In the genomic region with DNA sequence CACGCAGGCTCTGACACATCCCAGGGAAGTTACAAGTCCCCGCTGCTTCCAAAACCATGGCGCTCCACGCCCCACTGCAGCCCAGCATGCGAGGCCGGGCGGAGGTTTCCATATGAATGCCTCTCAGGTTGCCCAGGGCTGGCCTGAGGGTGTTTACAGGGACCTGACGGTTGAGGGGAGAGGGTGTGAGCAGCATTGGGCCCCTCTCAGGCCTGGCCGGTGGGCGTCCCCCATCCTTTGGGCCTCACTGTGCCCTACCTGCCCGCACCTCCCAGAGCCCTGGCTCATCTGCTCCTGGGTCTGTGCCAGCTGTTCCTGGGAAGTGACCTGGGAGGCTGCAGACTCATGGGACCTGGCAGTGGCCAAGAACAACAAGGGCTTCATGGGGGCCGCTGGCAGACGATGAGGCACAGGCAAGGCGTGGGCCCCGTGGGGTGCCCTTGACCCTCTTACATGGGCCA, we compare ENCODE assay signal across 20 cellular contexts.
DNase-seq lines count a peak whose midpoint lies in the region; ATAC-seq and TF ChIP-seq lines count a peak whose summit lies in the region.
"Had no signal": no experiment of that assay in that cellular context is flagged by ENCODE, and none has a peak within 500 bp of the region (broad histone marks: within the 10 kb centered on the region; RNA-seq: fewer than 3 reads in every experiment).

No MANE protein-coding gene starts in this region.

- H3K4ac ChIP-seq in neuronal stem cell (ENCODE audit: low read length): no peak overlapping the region

- H3K18ac ChIP-seq in neuronal stem cell (ENCODE audit: low read length): peak overlapping the region; percentile 1

- H2AK5ac ChIP-seq in neuronal stem cell (ENCODE audit: low read depth, low read length): peak overlapping the region; percentile 33

- no peak overlapping the region for H3K23ac ChIP-seq in neuronal stem cell (ENCODE audit: low read depth, low read length, poor library complexity)

- no peaks in the 10 kb centered on the region for H3K36me3 ChIP-seq in H7 (replicated peaks; ENCODE audit: control insufficient read depth, insufficient read depth, low read length)
- no peaks in the 10 kb centered on the region for H3K36me3 ChIP-seq in neuronal stem cell (replicated peaks in 1 of 2; ENCODE audit: control insufficient read depth in 2 of 2, insufficient read depth in 2 of 2, low read length in 2 of 2)
- no peaks in the 10 kb centered on the region for H3K36me3 ChIP-seq in upper lobe of right lung
- H3K36me3 ChIP-seq: BLaER1, SJSA1 had no signal

- H3K4me1 Mint-ChIP-seq in WTC11: peaks cover 7% of the 10 kb centered on the region

- H3K27ac ChIP-seq in neuronal stem cell (replicated peaks; ENCODE audit: low read length): no peak overlapping the region
- no peak overlapping the region for H3K27ac ChIP-seq in upper lobe of right lung
- H3K27ac ChIP-seq: BLaER1, SJSA1 had no signal

- no peak overlapping the region for H2BK5ac ChIP-seq in neuronal stem cell (ENCODE audit: low read length)

- no peaks in the 10 kb centered on the region for H3K27me3 Mint-ChIP-seq in WTC11 (ENCODE audit: low read depth)
- H3K27me3 Mint-ChIP-seq: CD4-positive, alpha-beta T cell had no signal

- no CpG with 5 or more reads among the region's 15 CpGs for WGBS in neuronal stem cell (ENCODE audit: extremely low coverage in 2 of 2, insufficient read length in 2 of 2, insufficient replicate concordance in 1 of 2), 2 donors

- no peak overlapping the region for H4K91ac ChIP-seq in neuronal stem cell (ENCODE audit: low read depth, low read length, poor library complexity)

- H3K9me3 ChIP-seq in neuronal stem cell (replicated peaks in 1 of 2; ENCODE audit: control insufficient read depth in 2 of 2, insufficient read depth in 1 of 2, low read depth in 1 of 2, low read length in 2 of 2) (peaks cover 0 to 2% of the 10 kb centered on the region in 2 donors), upper lobe of right lung (no peaks in the 10 kb centered on the region)
- H3K9me3 ChIP-seq: BLaER1, SJSA1 had no signal

- H3K4me2 ChIP-seq in neuronal stem cell (ENCODE audit: insufficient read depth, low read length, poor library complexity, severe bottlenecking): no peak overlapping the region
- H3K4me2 ChIP-seq: BLaER1 had no signal

- H3K79me1 ChIP-seq in neuronal stem cell (ENCODE audit: low read depth, low read length): no peaks in the 10 kb centered on the region

- H2BK12ac ChIP-seq in neuronal stem cell (ENCODE audit: low read length): no peak overlapping the region

- no peak overlapping the region for H4K8ac ChIP-seq in neuronal stem cell (ENCODE audit: low read depth, low read length)

- H3K14ac ChIP-seq in neuronal stem cell (ENCODE audit: low read length): no peak overlapping the region

- no peak overlapping the region for H2BK120ac ChIP-seq in neuronal stem cell (ENCODE audit: low read depth, low read length)

- H3K4me1 ChIP-seq in neuronal stem cell (ENCODE audit: control insufficient read depth in 2 of 2, insufficient read depth in 1 of 2, low read depth in 1 of 2, low read length in 2 of 2) (no peaks in the 10 kb centered on the region), upper lobe of right lung (no peaks in the 10 kb centered on the region)
- H3K4me1 ChIP-seq: BLaER1 had no signal

- TF ChIP-seq CTCF in WTC11 (IDR thresholded peaks at IDR 0.05) (no peak), upper lobe of right lung (IDR thresholded peaks at IDR 0.05) (no peak), GM20000 (IDR thresholded peaks at IDR 0.05; ENCODE audit: extremely low read depth, missing control alignments) (no peak)

- H3K9me3 Mint-ChIP-seq in WTC11: peaks cover 31% of the 10 kb centered on the region

- H3K27ac Mint-ChIP-seq in WTC11: no peak overlapping the region
- H3K27ac Mint-ChIP-seq: CD4-positive, alpha-beta T cell had no signal

- H3K4me3 ChIP-seq in H7 (ENCODE audit: insufficient read depth, low read depth, low read length) (no peak overlapping the region), neuronal stem cell (ENCODE audit: low read length in 2 of 2) (no peak overlapping the region), upper lobe of right lung (no peak overlapping the region)
- H3K4me3 ChIP-seq: BLaER1, SJSA1 had no signal

- DNase-seq in H7 (peak; percentile 73), WTC11 (ENCODE audit: low spot score) (peak; percentile 41), neuronal stem cell (ENCODE audit: low spot score) (no peak), upper lobe of right lung (peak; percentile 57), GM20000 (ENCODE audit: low spot score) (no peak)
- DNase-seq: CD4-positive, alpha-beta T cell; COR-L47; DMS79 treated with DMSO at 0.1 percent for 48 hours; KBM-7; NCI-H1105 treated with DMSO at 0.1 percent for 48 hours; NCI-H2081; NCI-H2171; NCI-H345; NCI-H524 treated with DMSO at 0.1 percent for 48 hours; NCI-H82 had no signal

- CTCF ChIA-PET in WTC11 (lab: Charles Lee): interaction anchor here (1.5 kb wide), 1 partner anchor 154 kb away, joined by 5 read pairs; no protein-coding TSS in a partner anchor

- ATAC-seq in WTC11 (peak; percentile 74), upper lobe of right lung (peak; percentile 8), HG02884 (IDR thresholded peaks at IDR 0.05; ENCODE audit: unreplicated experiment) (no peak)
- ATAC-seq in activated CD4-positive, CD25-positive, alpha-beta regulatory T cell treated with anti-CD3 and anti-CD28 coated beads, Interleukin-2, amount 50 U/mL, for 24 hours: no peak
- ATAC-seq: Right ventricle myocardium inferior had no signal

- no peak overlapping the region for H2AFZ ChIP-seq in neuronal stem cell (ENCODE audit: low read length)

- H3K36me3 Mint-ChIP-seq in WTC11: peaks cover 9% of the 10 kb centered on the region

- POLR2A ChIA-PET in WTC11 (lab: Charles Lee): interaction anchor here (0.5 kb wide), 1 partner anchor 91 kb away, joined by 5 read pairs; no protein-coding TSS in a partner anchor

- intact Hi-C loops in upper lobe of right lung (cut with DNase I): no loop called here

- no peak overlapping the region for H3K9ac ChIP-seq in neuronal stem cell (ENCODE audit: low read depth, low read length, poor library complexity)
- H3K9ac ChIP-seq: BLaER1 had no signal

- H2BK15ac ChIP-seq in neuronal stem cell (ENCODE audit: low read length): no peak overlapping the region

- H3K4me3 Mint-ChIP-seq in WTC11: no peak overlapping the region
- H3K4me3 Mint-ChIP-seq: CD4-positive, alpha-beta T cell had no signal

- no peaks in the 10 kb centered on the region for H3K27me3 ChIP-seq in H7 (ENCODE audit: control insufficient read depth, insufficient read depth, low read length)
- no peaks in the 10 kb centered on the region for H3K27me3 ChIP-seq in neuronal stem cell (ENCODE audit: control insufficient read depth in 3 of 3, insufficient read depth in 3 of 3, low read depth in 1 of 3, low read length in 3 of 3)
- no peaks in the 10 kb centered on the region for H3K27me3 ChIP-seq in upper lobe of right lung
- H3K27me3 ChIP-seq: BLaER1, SJSA1 had no signal

TF ChIP-seq in WTC11, 78 proteins besides CTCF, POLR2A, EP300 and RAD21 (continues in another document):
- TF ChIP-seq ZNF138 (CRISPR knock-in tag; conservative IDR thresholded peaks at IDR 0.05) (no peak), NR1H2 (CRISPR knock-in tag; IDR thresholded peaks at IDR 0.05) (no peak), CREB1 (CRISPR knock-in tag; IDR thresholded peaks at IDR 0.05) (no peak), ATF1 (CRISPR knock-in tag; IDR thresholded peaks at IDR 0.05) (no peak), JAZF1 (CRISPR knock-in tag; IDR thresholded peaks at IDR 0.05) (no peak), ZNF416 (CRISPR knock-in tag; IDR thresholded peaks at IDR 0.05) (no peak)
- TF ChIP-seq, protein P1, sequence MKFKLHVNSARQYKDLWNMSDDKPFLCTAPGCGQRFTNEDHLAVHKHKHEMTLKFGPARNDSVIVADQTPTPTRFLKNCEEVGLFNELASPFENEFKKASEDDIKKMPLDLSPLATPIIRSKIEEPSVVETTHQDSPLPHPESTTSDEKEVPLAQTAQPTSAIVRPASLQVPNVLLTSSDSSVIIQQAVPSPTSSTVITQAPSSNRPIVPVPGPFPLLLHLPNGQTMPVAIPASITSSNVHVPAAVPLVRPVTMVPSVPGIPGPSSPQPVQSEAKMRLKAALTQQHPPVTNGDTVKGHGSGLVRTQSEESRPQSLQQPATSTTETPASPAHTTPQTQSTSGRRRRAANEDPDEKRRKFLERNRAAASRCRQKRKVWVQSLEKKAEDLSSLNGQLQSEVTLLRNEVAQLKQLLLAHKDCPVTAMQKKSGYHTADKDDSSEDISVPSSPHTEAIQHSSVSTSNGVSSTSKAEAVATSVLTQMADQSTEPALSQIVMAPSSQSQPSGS (CRISPR knock-in tag; IDR thresholded peaks at IDR 0.05; ENCODE audit: borderline replicate concordance, low read depth): no peak
- TF ChIP-seq, protein P2, sequence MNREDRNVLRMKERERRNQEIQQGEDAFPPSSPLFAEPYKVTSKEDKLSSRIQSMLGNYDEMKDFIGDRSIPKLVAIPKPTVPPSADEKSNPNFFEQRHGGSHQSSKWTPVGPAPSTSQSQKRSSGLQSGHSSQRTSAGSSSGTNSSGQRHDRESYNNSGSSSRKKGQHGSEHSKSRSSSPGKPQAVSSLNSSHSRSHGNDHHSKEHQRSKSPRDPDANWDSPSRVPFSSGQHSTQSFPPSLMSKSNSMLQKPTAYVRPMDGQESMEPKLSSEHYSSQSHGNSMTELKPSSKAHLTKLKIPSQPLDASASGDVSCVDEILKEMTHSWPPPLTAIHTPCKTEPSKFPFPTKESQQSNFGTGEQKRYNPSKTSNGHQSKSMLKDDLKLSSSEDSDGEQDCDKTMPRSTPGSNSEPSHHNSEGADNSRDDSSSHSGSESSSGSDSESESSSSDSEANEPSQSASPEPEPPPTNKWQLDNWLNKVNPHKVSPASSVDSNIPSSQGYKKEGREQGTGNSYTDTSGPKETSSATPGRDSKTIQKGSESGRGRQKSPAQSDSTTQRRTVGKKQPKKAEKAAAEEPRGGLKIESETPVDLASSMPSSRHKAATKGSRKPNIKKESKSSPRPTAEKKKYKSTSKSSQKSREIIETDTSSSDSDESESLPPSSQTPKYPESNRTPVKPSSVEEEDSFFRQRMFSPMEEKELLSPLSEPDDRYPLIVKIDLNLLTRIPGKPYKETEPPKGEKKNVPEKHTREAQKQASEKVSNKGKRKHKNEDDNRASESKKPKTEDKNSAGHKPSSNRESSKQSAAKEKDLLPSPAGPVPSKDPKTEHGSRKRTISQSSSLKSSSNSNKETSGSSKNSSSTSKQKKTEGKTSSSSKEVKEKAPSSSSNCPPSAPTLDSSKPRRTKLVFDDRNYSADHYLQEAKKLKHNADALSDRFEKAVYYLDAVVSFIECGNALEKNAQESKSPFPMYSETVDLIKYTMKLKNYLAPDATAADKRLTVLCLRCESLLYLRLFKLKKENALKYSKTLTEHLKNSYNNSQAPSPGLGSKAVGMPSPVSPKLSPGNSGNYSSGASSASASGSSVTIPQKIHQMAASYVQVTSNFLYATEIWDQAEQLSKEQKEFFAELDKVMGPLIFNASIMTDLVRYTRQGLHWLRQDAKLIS (CRISPR knock-in tag; IDR thresholded peaks at IDR 0.05; ENCODE audit: borderline replicate concordance): no peak

Comparison
In these comparisons a context has a peak if more than half of its experiments do, and no peak if none do; other contexts are left out.
1. DNase-seq: peak in H7 (single experiment), WTC11 (single experiment) and upper lobe of right lung (single experiment); none in neuronal stem cell (single experiment) and GM20000 (single experiment).
2. ATAC-seq: peak in WTC11 (single experiment) and upper lobe of right lung (single experiment); none in HG02884 (single experiment) and activated CD4-positive, CD25-positive, alpha-beta regulatory T cell treated with anti-CD3 and anti-CD28 coated beads, Interleukin-2, amount 50 U/mL, for 24 hours (0 of 2).